In genomic region chr16:11915644-11916523, GRCh38 we compare ENCODE assay signal across 8 cellular contexts. TPM values are rescaled to one million over a fixed set of nuclear protein-coding genes. Genes with fewer than 3 reads are reported as not detected.
DNase-seq lines count a peak whose midpoint lies in the region; ATAC-seq, FAIRE-seq and TF ChIP-seq lines count a peak whose summit lies in the region.

GSPT1 (minus strand) TSS chr16:11915956; CDS start chr16:11915720, 236 bp downstream.

- peak within 1 kb of the TSS; percentile 98 for H3K4me2 ChIP-seq in keratinocyte (ENCODE audit: control insufficient read depth, extremely low read depth, insufficient read depth, low read depth, low read length)

- no peaks in the 10 kb centered on the region for H3K9me3 ChIP-seq in keratinocyte (ENCODE audit: control insufficient read depth, low read depth, low read length)

- peak within 1 kb of the TSS; percentile 87 for H3K9ac ChIP-seq in keratinocyte (ENCODE audit: control insufficient read depth, extremely low read depth, insufficient read depth, low read length)

- H3K4me1 ChIP-seq in keratinocyte (ENCODE audit: control insufficient read depth, extremely low read depth, insufficient read depth, low read length) = peaks cover 21% of the 10 kb centered on the region

- DNase-seq in AML-193 (lab: John Stamatoyannopoulos, UW) = peak; percentile 94
- DNase-seq in NCI-H460 (ENCODE audit: extremely low read depth, low read depth) = peak; percentile 97
- peak; percentile 99 for DNase-seq in activated CD4-positive, CD25-positive, alpha-beta regulatory T cell treated with anti-CD3 and anti-CD28 coated beads, Interleukin-2, amount 50 U/mL, for 72 hours
- peak; percentile 71 to 94 for DNase-seq in cerebellar nuclear complex (lab: John Stamatoyannopoulos, UW)
- peak; percentile 79 for DNase-seq in keratinocyte (ENCODE audit: low read depth, low spot score)
- DNase-seq in stimulated activated CD4-positive, alpha-beta T cell treated with anti-CD3 and anti-CD28 coated beads, Interleukin-15, amount 100 ng/mL, for 1 hour (ENCODE audit: low read depth in 1 of 2, low spot score in 1 of 2) = peak; percentile 98 to 99

- peak; percentile 80 for ATAC-seq in GM19035 (IDR thresholded peaks at IDR 0.05; ENCODE audit: unreplicated experiment)
- peak; percentile 87 for ATAC-seq in HG03354 (IDR thresholded peaks at IDR 0.05; ENCODE audit: poor library complexity, severe bottlenecking, unreplicated experiment)

- H4K20me1 ChIP-seq in keratinocyte (ENCODE audit: control insufficient read depth, extremely low read depth, insufficient read depth, low read length) = peaks cover 23% of the 10 kb centered on the region

- dilution Hi-C loops in keratinocyte (cut with MboI; ENCODE audit: extremely low pct_ligation_motif_present, low sequenced_read_pairs) = no loop called here

- TF ChIP-seq CTCF in keratinocyte (optimal IDR thresholded peaks at IDR 0.05 in 1 of 3, IDR thresholded peaks at IDR 0.05 in 1 of 3, conservative IDR thresholded peaks at IDR 0.05 in 1 of 3; ENCODE audit: extremely low read depth in 1 of 3, insufficient read depth in 2 of 3, low read length in 3 of 3) = no peak

- peak within 1 kb of the TSS; percentile 91 to 97 (median 92) for H3K4me3 ChIP-seq in keratinocyte (ENCODE audit: control insufficient read depth in 2 of 3, extremely low read depth in 1 of 3, insufficient read depth in 2 of 3, low read depth in 1 of 3, low read length in 3 of 3)

- no peaks in the 10 kb centered on the region for H3K36me3 ChIP-seq in keratinocyte (ENCODE audit: control insufficient read depth in 2 of 2, extremely low read depth in 1 of 2, insufficient read depth in 2 of 2, low read length in 2 of 2)

- peak within 1 kb of the TSS; percentile 92 for H2AFZ ChIP-seq in keratinocyte (ENCODE audit: control insufficient read depth, low read length)

- peak within 1 kb of the TSS; percentile 90 for H3K27ac ChIP-seq in keratinocyte (ENCODE audit: control insufficient read depth, insufficient read depth, low read length)

- peaks cover 47% of the 10 kb centered on the region for H3K79me2 ChIP-seq in keratinocyte (ENCODE audit: control insufficient read depth, insufficient read depth, low read length)

- FAIRE-seq in keratinocyte (lab: Jason Lieb, UNC) = no peak

- no peaks in the 10 kb centered on the region for H3K27me3 ChIP-seq in keratinocyte (ENCODE audit: control insufficient read depth, extremely low read depth, insufficient read depth, low read length)

- H3K9me1 ChIP-seq in keratinocyte (ENCODE audit: control insufficient read depth, extremely low read depth, insufficient read depth, low read length) = no peaks in the 10 kb centered on the region

RNA-seq across cellular contexts. Expression of gene GSPT1, which starts in this region (rescaled TPM):
- 114 and 120 TPM in 2 replicates for total RNA-seq in NCI-H460 (2014; rRNA removed; shearing (Covaris generic))
- polyA plus RNA-seq in NCI-H460 (2014; cell fraction: nucleus; rRNA removed) = 74.9 and 84.5 TPM in 2 replicates
- polyA plus RNA-seq in keratinocyte = 94.4 to 163 TPM (median 118 TPM) in 3 replicates
- 188 TPM for polyA plus RNA-seq in keratinocyte (2011; ENCODE audit: low read depth)
- 120 and 233 TPM in 2 replicates for polyA plus RNA-seq in keratinocyte (2011; cell fraction: cytosol; rRNA removed)
- 111 and 139 TPM in 2 replicates for polyA plus RNA-seq in keratinocyte (2011; cell fraction: nucleus; rRNA removed)
- 110 and 128 TPM in 2 replicates for polyA plus RNA-seq in keratinocyte (2012; ENCODE audit: low replicate concordance)
- polyA minus RNA-seq in keratinocyte = 28.5 to 139 TPM (median 74.4 TPM) in 3 replicates
- 93.8 TPM for polyA minus RNA-seq in keratinocyte (2011; cell fraction: cytosol; rRNA and poly(A)+ RNA removed)
- polyA minus RNA-seq in keratinocyte (2011; cell fraction: nucleus; rRNA and poly(A)+ RNA removed) = 56.8 and 94.7 TPM in 2 replicates

Comparison
In these comparisons a context has a peak if more than half of its experiments do, and no peak if none do; other contexts are left out.
1. Peak in every context shown above with its lines: DNase-seq, ATAC-seq, H3K4me3 ChIP-seq and H3K27ac ChIP-seq.